23 cellular contexts compared by ENCODE assay signal in genomic region chr5:137808503-137809135, GRCh38. TPM values are rescaled to one million over a fixed set of nuclear protein-coding genes. Genes with fewer than 3 reads are reported as not detected.
A peak's percentile ranks its signal among the peaks of the same experiment; 100 is the strongest.
DNase-seq lines count a peak whose midpoint lies in the region; ATAC-seq and TF ChIP-seq lines count a peak whose summit lies in the region.
"Had no signal": no experiment of that assay in that cellular context is flagged by ENCODE, and none has a peak within 500 bp of the region (broad histone marks: within the 10 kb centered on the region; RNA-seq: fewer than 3 reads in every experiment).

No MANE protein-coding gene starts in this region.

- CTCF ChIA-PET in activated CD8-positive, alpha-beta memory T cell treated with anti-CD3 and anti-CD28 coated beads, Interleukin-2, amount 10 ng/mL, durations not matched to agents 7 days and 5 days (lab: Charles Lee), result interaction anchor here (0.8 kb wide), 1 partner anchor 30 kb away, joined by 3 read pairs; no protein-coding TSS in a partner anchor
- CTCF ChIA-PET in T-cell (lab: Charles Lee), result no interaction called here

- H3K27ac ChIP-seq in RWPE2 (ENCODE audit: poor library complexity, severe bottlenecking), result no peak overlapping the region
- H3K27ac ChIP-seq: coronary artery, left lung had no signal

- TF ChIP-seq CTCF in RWPE2 (IDR thresholded peaks at IDR 0.05; ENCODE audit: poor library complexity, severe bottlenecking), result no peak
- TF ChIP-seq CTCF in epithelial cell of proximal tubule (conservative IDR thresholded peaks at IDR 0.05; ENCODE audit: low read depth, low read length), result peak; percentile 39

- peak; percentile 37 for DNase-seq in Daoy (ENCODE audit: low read depth)
- no peak for DNase-seq in RWPE2 (ENCODE audit: low spot score)
- no peak for DNase-seq in epithelial cell of proximal tubule (ENCODE audit: low read depth)
- DNase-seq in kidney glomerular epithelial cell (lab: John Stamatoyannopoulos, UW), result peak; percentile 32
- no peak for DNase-seq in activated CD8-positive, alpha-beta memory T cell treated with anti-CD3 and anti-CD28 coated beads, Interleukin-2, amount 10 ng/mL, durations not matched to agents 7 days and 5 days
- no peak for DNase-seq in T-cell
- DNase-seq: activated CD4-positive, alpha-beta memory T cell treated with anti-CD3 and anti-CD28 coated beads for 36 hours; activated naive CD4-positive, alpha-beta T cell treated with anti-CD3 and anti-CD28 coated beads for 36 hours; activated T-cell treated with anti-CD3 and anti-CD28 coated beads, Interleukin-2, amount 50 U/mL, for 1 hour; aorta; DMS79 treated with DMSO at 0.1 percent for 48 hours; left lung; NCI-H1048; NCI-H526; SHP77 treated with DMSO at 0.1 percent for 48 hours; stimulated activated CD4-positive, alpha-beta T cell treated with anti-CD3 and anti-CD28 coated beads, Interleukin-15, amount 100 ng/mL, for 24 hours; T-helper 17 cell had no signal

- no peaks in the 10 kb centered on the region for H3K27me3 ChIP-seq in RWPE2 (ENCODE audit: insufficient read depth, poor library complexity, severe bottlenecking)
- H3K27me3 ChIP-seq: left lung had no signal

- H3K4me1 Mint-ChIP-seq in activated CD8-positive, alpha-beta memory T cell treated with anti-CD3 and anti-CD28 coated beads, Interleukin-2, amount 10 ng/mL, durations not matched to agents 7 days and 5 days, result no peaks in the 10 kb centered on the region
- H3K4me1 Mint-ChIP-seq in T-cell, result no peaks in the 10 kb centered on the region
- H3K4me1 Mint-ChIP-seq: T-helper 17 cell had no signal

- POLR2A ChIA-PET in T-cell (lab: Charles Lee), result no interaction called here

- H3K27ac Mint-ChIP-seq in activated CD8-positive, alpha-beta memory T cell treated with anti-CD3 and anti-CD28 coated beads, Interleukin-2, amount 10 ng/mL, durations not matched to agents 7 days and 5 days, result no peak overlapping the region
- no peak overlapping the region for H3K27ac Mint-ChIP-seq in T-cell
- H3K27ac Mint-ChIP-seq: activated CD4-positive, alpha-beta memory T cell treated with anti-CD3 and anti-CD28 coated beads for 36 hours; activated naive CD4-positive, alpha-beta T cell treated with anti-CD3 and anti-CD28 coated beads for 36 hours; T-helper 17 cell had no signal

- no peaks in the 10 kb centered on the region for H3K9me3 Mint-ChIP-seq in activated CD8-positive, alpha-beta memory T cell treated with anti-CD3 and anti-CD28 coated beads, Interleukin-2, amount 10 ng/mL, durations not matched to agents 7 days and 5 days (ENCODE audit: low read depth)
- H3K9me3 Mint-ChIP-seq in T-cell, result peaks cover 0 to 5% (median 0%) of the 10 kb centered on the region in 3 donors
- H3K9me3 Mint-ChIP-seq: activated naive CD4-positive, alpha-beta T cell treated with anti-CD3 and anti-CD28 coated beads for 36 hours had no signal

- H3K4me3 ChIP-seq in RWPE2 (ENCODE audit: severe bottlenecking) (no peak overlapping the region), epithelial cell of proximal tubule (ENCODE audit: low read depth, low read length) (no peak overlapping the region)
- H3K4me3 ChIP-seq: coronary artery, left lung had no signal

- H3K4me3 Mint-ChIP-seq in activated CD8-positive, alpha-beta memory T cell treated with anti-CD3 and anti-CD28 coated beads, Interleukin-2, amount 10 ng/mL, durations not matched to agents 7 days and 5 days, result no peak overlapping the region
- no peak overlapping the region for H3K4me3 Mint-ChIP-seq in T-cell
- H3K4me3 Mint-ChIP-seq: activated CD4-positive, alpha-beta memory T cell treated with anti-CD3 and anti-CD28 coated beads for 36 hours; activated naive CD4-positive, alpha-beta T cell treated with anti-CD3 and anti-CD28 coated beads for 36 hours; T-helper 17 cell had no signal

- ATAC-seq in RWPE2 (ENCODE audit: low read depth) (0 out of 3 replicates have a peak, but pooled peaks have one; percentile 19), GM18517 (IDR thresholded peaks at IDR 0.05; ENCODE audit: unreplicated experiment) (no peak), HG02759 (IDR thresholded peaks at IDR 0.05; ENCODE audit: unreplicated experiment) (no peak), T-cell (replicated peaks in 1 of 4) (no peak)
- ATAC-seq in activated CD8-positive, alpha-beta memory T cell treated with anti-CD3 and anti-CD28 coated beads, Interleukin-2, amount 10 ng/mL, durations not matched to agents 7 days and 5 days, result no peak
- ATAC-seq: left lung, T-helper 17 cell had no signal

- H3K36me3 Mint-ChIP-seq in activated CD8-positive, alpha-beta memory T cell treated with anti-CD3 and anti-CD28 coated beads, Interleukin-2, amount 10 ng/mL, durations not matched to agents 7 days and 5 days, result peaks cover 8% of the 10 kb centered on the region
- peaks cover 23% of the 10 kb centered on the region for H3K36me3 Mint-ChIP-seq in T-cell

- H3K9me3 ChIP-seq in RWPE2 (ENCODE audit: severe bottlenecking), result no peaks in the 10 kb centered on the region
- H3K9me3 ChIP-seq: left lung had no signal

- H3K36me3 ChIP-seq in RWPE2 (ENCODE audit: low read depth), result no peaks in the 10 kb centered on the region
- H3K36me3 ChIP-seq: left lung had no signal

- H3K27me3 Mint-ChIP-seq in activated CD8-positive, alpha-beta memory T cell treated with anti-CD3 and anti-CD28 coated beads, Interleukin-2, amount 10 ng/mL, durations not matched to agents 7 days and 5 days, result peaks cover 4% of the 10 kb centered on the region
- peaks cover 0 to 1% of the 10 kb centered on the region in 2 donors for H3K27me3 Mint-ChIP-seq in T-cell
- H3K27me3 Mint-ChIP-seq: activated CD4-positive, alpha-beta memory T cell treated with anti-CD3 and anti-CD28 coated beads for 36 hours; T-helper 17 cell had no signal

- no peaks in the 10 kb centered on the region for H3K4me1 ChIP-seq in RWPE2 (ENCODE audit: insufficient read depth, poor library complexity, severe bottlenecking)
- H3K4me1 ChIP-seq: left lung had no signal

RNA-seq across cellular contexts. Expression of gene HNRNPA0, which starts 54.5 kb away (rescaled TPM):
- 15.0 and 17.4 TPM in 2 replicates for total RNA-seq in Daoy (2014; rRNA removed; shearing (Covaris generic))
- total RNA-seq in epithelial cell of proximal tubule (10.4 and 13.3 TPM in 2 replicates), T-cell (10 to 100 TPM; 30.3 to 41.4 (median 32.7) TPM)
- 10 to 100 TPM; 26.0 to 34.0 TPM for total RNA-seq in activated CD8-positive, alpha-beta memory T cell treated with anti-CD3 and anti-CD28 coated beads, Interleukin-2, amount 10 ng/mL, durations not matched to agents 7 days and 5 days

RNA-seq across cellular contexts. Expression of gene MYOT, which starts 59.0 kb away (rescaled TPM):
- not detected in 2 replicates for total RNA-seq in Daoy (2014; rRNA removed; shearing (Covaris generic))
- not detected in 2 replicates for total RNA-seq in epithelial cell of proximal tubule
- total RNA-seq in activated CD8-positive, alpha-beta memory T cell treated with anti-CD3 and anti-CD28 coated beads, Interleukin-2, amount 10 ng/mL, durations not matched to agents 7 days and 5 days, result not detected
- total RNA-seq in T-cell, result not detected
- total RNA-seq: activated CD4-positive, alpha-beta memory T cell treated with anti-CD3 and anti-CD28 coated beads for 36 hours; activated naive CD4-positive, alpha-beta T cell treated with anti-CD3 and anti-CD28 coated beads for 36 hours; fibroblast of villous mesenchyme; mononuclear cell; T-helper 17 cell; temporal lobe had no signal

Comparison
In these comparisons a context has a peak if more than half of its experiments do, and no peak if none do; other contexts are left out.
1. DNase-seq: peak in Daoy (single experiment) and kidney glomerular epithelial cell (single experiment); none in RWPE2 (single experiment), epithelial cell of proximal tubule (single experiment), activated CD8-positive, alpha-beta memory T cell treated with anti-CD3 and anti-CD28 coated beads, Interleukin-2, amount 10 ng/mL, durations not matched to agents 7 days and 5 days (single experiment) and T-cell (0 of 34).